In genomic region chr20:1441133-1441532, GRCh38 we compare ENCODE assay signal across 31 cellular contexts. TPM values are rescaled to one million over a fixed set of nuclear protein-coding genes. Genes with fewer than 3 reads are reported as not detected.
"Had no signal": no experiment of that assay in that cellular context is flagged by ENCODE, and none has a peak within 500 bp of the region (broad histone marks: within the 10 kb centered on the region; RNA-seq: fewer than 3 reads in every experiment).

No MANE protein-coding gene starts in this region.

- H3K4me3 Mint-ChIP-seq: activated B cell treated with CpG ODN at 0.5 μM for 24 hours; activated CD8-positive, alpha-beta T cell treated with anti-CD3 and anti-CD28 coated beads, Interleukin-2, amount 10 ng/mL, durations not matched to agents 7 days and 5 days; activated naive CD4-positive, alpha-beta T cell treated with anti-CD3 and anti-CD28 coated beads for 36 hours; activated naive CD4-positive, alpha-beta T cell treated with anti-CD3 and anti-CD28 coated beads, Interleukin-2, amount 50 U/mL, for 24 hours; activated naive CD8-positive, alpha-beta T cell treated with anti-CD3 and anti-CD28 coated beads for 36 hours; activated naive CD8-positive, alpha-beta T cell treated with anti-CD3 and anti-CD28 coated beads, Interleukin-2, amount 50 U/mL, for 24 hours; activated T-cell treated with anti-CD3 and anti-CD28 coated beads, Interleukin-2, amount 50 U/mL, for 4 hours; activated T-helper 17 cell treated with anti-CD3 and anti-CD28 coated beads, Interleukin-2, amount 50 U/mL, for 72 hours; effector memory CD8-positive, alpha-beta T cell; T-helper 1 cell treated with Interleukin-12 subunit alpha and Interleukin-12 subunit beta and Interleukin-4 antibody, amounts not matched to agents 30 μg/mL and 1 μg/mL, for 36 hours; T-helper 2 cell treated with Interferon-gamma antibody and Interleukin-4, amounts not matched to agents 5 μg/mL and 100 μg/mL, for 36 hours had no signal

- H3K9me3 ChIP-seq: adrenal gland, body of pancreas, esophagus muscularis mucosa, gastrocnemius medialis, heart left ventricle had no signal

- ATAC-seq: activated CD8-positive, alpha-beta T cell treated with anti-CD3 and anti-CD28 coated beads, Interleukin-2, amount 10 ng/mL, durations not matched to agents 7 days and 5 days; activated naive CD8-positive, alpha-beta T cell treated with anti-CD3 and anti-CD28 coated beads, Interleukin-2, amount 50 U/mL, for 24 hours; activated T-helper 17 cell treated with anti-CD3 and anti-CD28 coated beads, Interleukin-2, amount 50 U/mL, for 72 hours; body of pancreas; effector memory CD8-positive, alpha-beta T cell; foreskin keratinocyte; gastrocnemius medialis; heart left ventricle had no signal

- DNase-seq: activated B cell treated with CpG ODN at 0.5 μM for 24 hours; activated CD4-positive, alpha-beta T cell treated with anti-CD3 and anti-CD28 coated beads for 48 hours; activated CD4-positive, alpha-beta T cell treated with anti-CD3 and anti-CD28 coated beads, Interleukin-2, amount 50 U/mL, for 1 hour; activated CD4-positive, alpha-beta T cell treated with anti-CD3 and anti-CD28 coated beads, Interleukin-2, amount 50 U/mL, for 48 hours; activated CD8-positive, alpha-beta T cell treated with anti-CD3 and anti-CD28 coated beads, Interleukin-2, amount 10 ng/mL, durations not matched to agents 7 days and 5 days; activated effector memory CD4-positive, alpha-beta T cell treated with Interleukin-2 at 50 U/mL for 16 hours; activated gamma-delta T cell treated with Interleukin-2 at 50 U/mL for 16 hours; activated naive CD4-positive, alpha-beta T cell treated with anti-CD3 and anti-CD28 coated beads for 36 hours; activated naive CD8-positive, alpha-beta T cell treated with anti-CD3 and anti-CD28 coated beads for 36 hours; activated naive CD8-positive, alpha-beta T cell treated with anti-CD3 and anti-CD28 coated beads, Interleukin-2, amount 50 U/mL, for 24 hours; activated T-cell treated with anti-CD3 and anti-CD28 coated beads, Interleukin-2, amount 50 U/mL, for 4 hours; adrenal gland; amygdala; aorta; body of pancreas; dermis blood vessel endothelial cell; effector CD4-positive, alpha-beta T cell; effector memory CD8-positive, alpha-beta T cell; erythroblast; foreskin keratinocyte; gastrocnemius medialis; glutamatergic neuron; heart left ventricle; T1000; WERI-Rb-1 had no signal

- H3K27me3 Mint-ChIP-seq: activated B cell treated with CpG ODN at 0.5 μM for 24 hours; activated naive CD4-positive, alpha-beta T cell treated with anti-CD3 and anti-CD28 coated beads, Interleukin-2, amount 50 U/mL, for 24 hours; activated naive CD8-positive, alpha-beta T cell treated with anti-CD3 and anti-CD28 coated beads for 36 hours; activated naive CD8-positive, alpha-beta T cell treated with anti-CD3 and anti-CD28 coated beads, Interleukin-2, amount 50 U/mL, for 24 hours; activated T-helper 17 cell treated with anti-CD3 and anti-CD28 coated beads, Interleukin-2, amount 50 U/mL, for 72 hours; effector memory CD8-positive, alpha-beta T cell had no signal

- H3K27ac Mint-ChIP-seq: activated B cell treated with CpG ODN at 0.5 μM for 24 hours; activated CD8-positive, alpha-beta T cell treated with anti-CD3 and anti-CD28 coated beads, Interleukin-2, amount 10 ng/mL, durations not matched to agents 7 days and 5 days; activated naive CD4-positive, alpha-beta T cell treated with anti-CD3 and anti-CD28 coated beads for 36 hours; activated naive CD4-positive, alpha-beta T cell treated with anti-CD3 and anti-CD28 coated beads, Interleukin-2, amount 50 U/mL, for 24 hours; activated naive CD8-positive, alpha-beta T cell treated with anti-CD3 and anti-CD28 coated beads for 36 hours; activated naive CD8-positive, alpha-beta T cell treated with anti-CD3 and anti-CD28 coated beads, Interleukin-2, amount 50 U/mL, for 24 hours; effector memory CD8-positive, alpha-beta T cell; T-helper 1 cell treated with Interleukin-12 subunit alpha and Interleukin-12 subunit beta and Interleukin-4 antibody, amounts not matched to agents 30 μg/mL and 1 μg/mL, for 36 hours; T-helper 2 cell treated with Interferon-gamma antibody and Interleukin-4, amounts not matched to agents 5 μg/mL and 100 μg/mL, for 36 hours had no signal

- H3K4me3 ChIP-seq: adrenal gland, body of pancreas, coronary artery, esophagus muscularis mucosa, gastrocnemius medialis, heart left ventricle had no signal

- H3K27me3 ChIP-seq: adrenal gland, body of pancreas, esophagus muscularis mucosa, foreskin keratinocyte, gastrocnemius medialis, heart left ventricle had no signal

- H3K4me1 ChIP-seq: adrenal gland, body of pancreas, esophagus muscularis mucosa, foreskin keratinocyte, gastrocnemius medialis had no signal

- H3K27ac ChIP-seq: adrenal gland, body of pancreas, coronary artery, esophagus muscularis mucosa, foreskin keratinocyte, gastrocnemius medialis, heart left ventricle, WERI-Rb-1 had no signal

- H3K9me3 Mint-ChIP-seq: activated B cell treated with CpG ODN at 0.5 μM for 24 hours; activated naive CD4-positive, alpha-beta T cell treated with anti-CD3 and anti-CD28 coated beads for 36 hours; activated naive CD4-positive, alpha-beta T cell treated with anti-CD3 and anti-CD28 coated beads, Interleukin-2, amount 50 U/mL, for 24 hours; activated naive CD8-positive, alpha-beta T cell treated with anti-CD3 and anti-CD28 coated beads for 36 hours; activated naive CD8-positive, alpha-beta T cell treated with anti-CD3 and anti-CD28 coated beads, Interleukin-2, amount 50 U/mL, for 24 hours; activated T-cell treated with anti-CD3 and anti-CD28 coated beads, Interleukin-2, amount 50 U/mL, for 4 hours; activated T-helper 17 cell treated with anti-CD3 and anti-CD28 coated beads, Interleukin-2, amount 50 U/mL, for 72 hours; effector memory CD8-positive, alpha-beta T cell; T-helper 1 cell treated with Interleukin-12 subunit alpha and Interleukin-12 subunit beta and Interleukin-4 antibody, amounts not matched to agents 30 μg/mL and 1 μg/mL, for 36 hours; T-helper 2 cell treated with Interferon-gamma antibody and Interleukin-4, amounts not matched to agents 5 μg/mL and 100 μg/mL, for 36 hours had no signal

RNA-seq across cellular contexts. Expression of gene SIRPB2, which starts 50.1 kb away (rescaled TPM):
- total RNA-seq: activated B cell treated with CpG ODN at 0.5 μM for 24 hours; activated CD8-positive, alpha-beta T cell treated with anti-CD3 and anti-CD28 coated beads, Interleukin-2, amount 10 ng/mL, durations not matched to agents 7 days and 5 days; activated naive CD4-positive, alpha-beta T cell treated with anti-CD3 and anti-CD28 coated beads for 36 hours; activated naive CD8-positive, alpha-beta T cell treated with anti-CD3 and anti-CD28 coated beads for 36 hours; activated T-cell treated with anti-CD3 and anti-CD28 coated beads, Interleukin-2, amount 50 U/mL, for 4 hours; activated T-helper 17 cell treated with anti-CD3 and anti-CD28 coated beads, Interleukin-2, amount 50 U/mL, for 72 hours had no signal
